In genomic region chr1:36088577-36089392, GRCh38 we compare ENCODE assay signal across 1 cellular context.
TF ChIP-seq lines count a peak whose summit lies in the region.

TSS of gene ADPRS (plus strand) at chr1:36088892. CDS start at chr1:36088905, 13 bp downstream.

TF ChIP-seq in HepG2, 621 proteins besides CTCF, POLR2A, EP300 and RAD21 (continued from another document and continues in another):
- TF ChIP-seq ETS1 (CRISPR knock-in tag; IDR thresholded peaks at IDR 0.05) (peak; percentile 88), ZIK1 (CRISPR knock-in tag; IDR thresholded peaks at IDR 0.05; ENCODE audit: borderline replicate concordance, low read depth) (peak; percentile 93; the same call in 1 of the 2 replicates), FOSL1 (CRISPR knock-in tag; IDR thresholded peaks at IDR 0.05; ENCODE audit: borderline replicate concordance) (no peak; the same call in none of the 2 replicates), ZNF639 (CRISPR knock-in tag; conservative IDR thresholded peaks at IDR 0.05) (peak; percentile 88), ELF3 (CRISPR knock-in tag; IDR thresholded peaks at IDR 0.05) (peak; percentile 88), CREB3 (CRISPR knock-in tag; IDR thresholded peaks at IDR 0.05) (peak; percentile 82; the same call in 1 of the 2 replicates), NFIB (CRISPR knock-in tag; IDR thresholded peaks at IDR 0.05; ENCODE audit: borderline replicate concordance) (no peak), TGIF2 (CRISPR knock-in tag; IDR thresholded peaks at IDR 0.05) (peak; percentile 89), PHF20 (CRISPR knock-in tag; IDR thresholded peaks at IDR 0.05) (peak; percentile 99), GZF1 (CRISPR knock-in tag; IDR thresholded peaks at IDR 0.05) (0 out of 2 replicates have a peak, but pooled peaks have one; percentile 63), HNF1A (IDR thresholded peaks at IDR 0.05; ENCODE audit: low read depth) (no peak), HNF1A (CRISPR knock-in tag; IDR thresholded peaks at IDR 0.05; ENCODE audit: borderline replicate concordance) (peak; percentile 40; the same call in 1 of the 2 replicates), HOXA9 (CRISPR knock-in tag; IDR thresholded peaks at IDR 0.05; ENCODE audit: borderline replicate concordance) (no peak; the same call in 1 of the 2 replicates), ZNF543 (CRISPR knock-in tag; IDR thresholded peaks at IDR 0.05) (peak; percentile 82), REPIN1 (CRISPR knock-in tag; IDR thresholded peaks at IDR 0.05; ENCODE audit: borderline replicate concordance, low read depth) (peak; percentile 92), HES4 (CRISPR knock-in tag; IDR thresholded peaks at IDR 0.05; ENCODE audit: borderline replicate concordance) (peak; percentile 98), SOX6 (IDR thresholded peaks at IDR 0.05) (no peak), SOX6 (CRISPR knock-in tag; IDR thresholded peaks at IDR 0.05) (peak; percentile 51; the same call in 1 of the 2 replicates), ZNF761 (CRISPR knock-in tag; conservative IDR thresholded peaks at IDR 0.05) (peak; percentile 79; the same call in 1 of the 2 replicates), ZNF878 (CRISPR knock-in tag; IDR thresholded peaks at IDR 0.05) (no peak), HOXD1 (CRISPR knock-in tag; IDR thresholded peaks at IDR 0.05) (peak; percentile 76), GLMP (CRISPR knock-in tag; IDR thresholded peaks at IDR 0.05; ENCODE audit: borderline replicate concordance) (no peak), ZBTB46 (CRISPR knock-in tag; IDR thresholded peaks at IDR 0.05; ENCODE audit: borderline replicate concordance) (0 out of 2 replicates have a peak, but pooled peaks have one; percentile 7), AHDC1 (CRISPR knock-in tag; IDR thresholded peaks at IDR 0.05; ENCODE audit: borderline replicate concordance) (no peak), SMAD1 (CRISPR knock-in tag; IDR thresholded peaks at IDR 0.05; ENCODE audit: borderline replicate concordance, low read depth) (peak; percentile 93; the same call in 1 of the 2 replicates), ZNF646 (CRISPR knock-in tag; IDR thresholded peaks at IDR 0.05) (peak; percentile 68; the same call in 1 of the 2 replicates), ZNF580 (CRISPR knock-in tag; IDR thresholded peaks at IDR 0.05; ENCODE audit: borderline replicate concordance, low read depth) (peak; percentile 85), ZFYVE20 (CRISPR knock-in tag; IDR thresholded peaks at IDR 0.05; ENCODE audit: borderline replicate concordance, low read depth) (peak; percentile 14; the same call in 1 of the 2 replicates), BRD4 (CRISPR knock-in tag; IDR thresholded peaks at IDR 0.05) (peak; percentile 94), SIX4 (CRISPR knock-in tag; IDR thresholded peaks at IDR 0.05) (peak; percentile 54), ZNF33A (CRISPR knock-in tag; IDR thresholded peaks at IDR 0.05; ENCODE audit: borderline replicate concordance) (no peak), ATM (IDR thresholded peaks at IDR 0.05; ENCODE audit: borderline replicate concordance) (no peak)
